16 cellular contexts compared by ENCODE assay signal in the genomic region with DNA sequence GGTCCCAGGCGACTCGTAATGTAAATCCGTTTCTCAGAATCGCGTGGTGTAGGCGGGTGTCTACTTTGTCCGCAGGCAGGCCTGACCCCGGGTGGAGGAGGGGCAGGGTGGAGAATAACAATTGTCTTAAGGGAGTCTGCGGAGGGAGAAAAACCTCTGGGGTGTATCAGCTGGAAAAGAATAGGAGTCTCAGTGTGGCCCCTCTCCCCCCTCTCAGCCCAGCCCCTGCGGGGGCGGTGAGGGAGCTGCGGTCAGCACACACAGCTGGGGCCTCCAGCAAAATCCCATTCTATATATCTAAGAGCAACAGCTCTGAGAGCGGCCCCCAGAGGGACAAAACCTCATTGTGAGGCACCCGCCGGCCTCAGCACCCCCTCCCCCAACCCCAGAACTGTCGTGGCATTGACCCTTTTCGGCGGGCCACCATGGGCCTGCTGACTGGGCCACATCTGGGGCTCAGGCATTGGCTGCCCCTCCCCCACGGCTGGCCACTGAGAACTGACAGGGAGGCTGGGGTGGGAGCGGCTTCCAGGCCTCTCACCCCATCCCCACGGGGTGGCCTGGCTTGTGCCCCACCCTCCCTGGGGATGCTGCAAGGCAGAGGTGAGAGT. TPM values are rescaled to one million over a fixed set of nuclear protein-coding genes. Genes with fewer than 3 reads are reported as not detected.
DNase-seq lines count a peak whose midpoint lies in the region; TF ChIP-seq lines count a peak whose summit lies in the region.
"Had no signal": no experiment of that assay in that cellular context is flagged by ENCODE, and none has a peak within 500 bp of the region (broad histone marks: within the 10 kb centered on the region; RNA-seq: fewer than 3 reads in every experiment).

No MANE protein-coding gene starts in this region.

- H3K27me3 ChIP-seq in SJCRH30: no peaks in the 10 kb centered on the region
- no peaks in the 10 kb centered on the region for H3K27me3 ChIP-seq in endodermal cell (ENCODE audit: control insufficient read depth, insufficient read depth, low read length, poor library complexity, severe bottlenecking)
- peaks cover 0 to 49% (median 0%) of the 10 kb centered on the region in 4 donors for H3K27me3 ChIP-seq in esophagus squamous epithelium
- H3K27me3 ChIP-seq: colonic mucosa had no signal

- H3K4me3 Mint-ChIP-seq in endodermal cell (peak overlapping the region; percentile 14), type B pancreatic cell (peak overlapping the region; percentile 54)
- H3K4me3 Mint-ChIP-seq: activated naive CD4-positive, alpha-beta T cell treated with anti-CD3 and anti-CD28 coated beads, Interleukin-2, amount 10 ng/mL, durations not matched to agents 7 days and 5 days; stimulated activated naive B cell treated with anti-CD40 and anti-IgM and Interleukin-4, amounts not matched to agents 10 μg/mL and 1 μg/mL and 100 μg/mL, for 72 hours had no signal

- peaks cover 13% of the 10 kb centered on the region; the same call in 1 of the 2 replicates for H3K4me1 ChIP-seq in SJCRH30
- peaks cover 27% of the 10 kb centered on the region for H3K4me1 ChIP-seq in endodermal cell (ENCODE audit: control insufficient read depth, insufficient read depth, low read length)
- H3K4me1 ChIP-seq in esophagus squamous epithelium: peaks cover 4 to 47% (median 17%) of the 10 kb centered on the region in 3 donors
- H3K4me1 ChIP-seq: colonic mucosa had no signal

- WGBS in endodermal cell (ENCODE audit: insufficient coverage in 1 of 2, insufficient read length in 1 of 2), 2 experiments: 26 to 28% methylated on average over 8 to 21 of the region's 21 CpGs
- 60 to 64% methylated on average over 11 to 13 of the region's 21 CpGs for WGBS in esophagus squamous epithelium, 2 donors

- no peak for TF ChIP-seq POLR2A in esophagus squamous epithelium (IDR thresholded peaks at IDR 0.05)

- intact Hi-C loops in esophagus squamous epithelium (cut with DNase I): no loop called here

- H3K36me3 Mint-ChIP-seq in endodermal cell (ENCODE audit: low read depth) (no peaks in the 10 kb centered on the region), type B pancreatic cell (no peaks in the 10 kb centered on the region)
- H3K36me3 Mint-ChIP-seq: activated naive CD4-positive, alpha-beta T cell treated with anti-CD3 and anti-CD28 coated beads, Interleukin-2, amount 10 ng/mL, durations not matched to agents 7 days and 5 days; stimulated activated naive B cell treated with anti-CD40 and anti-IgM and Interleukin-4, amounts not matched to agents 10 μg/mL and 1 μg/mL and 100 μg/mL, for 72 hours had no signal

- no peaks in the 10 kb centered on the region for H3K9me3 Mint-ChIP-seq in endodermal cell
- no peaks in the 10 kb centered on the region for H3K9me3 Mint-ChIP-seq in type B pancreatic cell
- H3K9me3 Mint-ChIP-seq: activated naive CD4-positive, alpha-beta T cell treated with anti-CD3 and anti-CD28 coated beads, Interleukin-2, amount 10 ng/mL, durations not matched to agents 7 days and 5 days; stimulated activated naive B cell treated with anti-CD40 and anti-IgM and Interleukin-4, amounts not matched to agents 10 μg/mL and 1 μg/mL and 100 μg/mL, for 72 hours had no signal

- H3K9ac ChIP-seq in endodermal cell (ENCODE audit: extremely low read depth, low read length, poor library complexity, severe bottlenecking): no peak overlapping the region

- H3K4me3 ChIP-seq in SJCRH30 (peak overlapping the region; percentile 11; the same call in 1 of the 2 replicates), endodermal cell (ENCODE audit: low read length) (no peak overlapping the region), esophagus squamous epithelium (no peak overlapping the region)
- H3K4me3 ChIP-seq: colonic mucosa, HAP-1 had no signal

- DNase-seq in SJCRH30: peak; percentile 68 to 76
- peak; percentile 67 for DNase-seq in endodermal cell
- peak; percentile 75 for DNase-seq in middle frontal gyrus (ENCODE audit: extremely low spot score, low spot score)
- no peak for DNase-seq in type B pancreatic cell (ENCODE audit: extremely low spot score, unreplicated experiment)
- DNase-seq in GM10266 (ENCODE audit: extremely low spot score): no peak
- DNase-seq in esophagus squamous epithelium (lab: John Stamatoyannopoulos, UW): no peak
- no peak for DNase-seq in NCI-H510A treated with DMSO at 0.1 percent for 48 hours (lab: John Stamatoyannopoulos, UW)
- DNase-seq: activated naive CD4-positive, alpha-beta T cell treated with anti-CD3 and anti-CD28 coated beads, Interleukin-2, amount 10 ng/mL, durations not matched to agents 7 days and 5 days; colonic mucosa; NCI-H2081 treated with DMSO at 0.1 percent for 48 hours; NCI-H82; SIG-M5; stimulated activated CD4-positive, alpha-beta T cell treated with anti-CD3 and anti-CD28 coated beads, Interleukin-4, amount 100 ng/mL, for 4 hours; stimulated activated naive B cell treated with anti-CD40 and anti-IgM and Interleukin-4, amounts not matched to agents 10 μg/mL and 1 μg/mL and 100 μg/mL, for 72 hours had no signal

- no peaks in the 10 kb centered on the region for H3K36me3 ChIP-seq in SJCRH30
- H3K36me3 ChIP-seq in endodermal cell (ENCODE audit: control insufficient read depth, insufficient read depth, low read length): no peaks in the 10 kb centered on the region
- peaks cover 0 to 3% (median 0%) of the 10 kb centered on the region in 3 donors for H3K36me3 ChIP-seq in esophagus squamous epithelium
- H3K36me3 ChIP-seq: colonic mucosa, HAP-1 had no signal

- no peak overlapping the region for H3K27ac ChIP-seq in SJCRH30
- no peak overlapping the region for H3K27ac ChIP-seq in endodermal cell (ENCODE audit: low read depth, low read length)
- no peak overlapping the region for H3K27ac ChIP-seq in esophagus squamous epithelium
- H3K27ac ChIP-seq: C4-2B, colonic mucosa had no signal

- H3K4me1 Mint-ChIP-seq in endodermal cell (peaks cover 26% of the 10 kb centered on the region), type B pancreatic cell (ENCODE audit: unreplicated experiment) (peaks cover 14% of the 10 kb centered on the region)

- H3K27me3 Mint-ChIP-seq in endodermal cell (ENCODE audit: insufficient read depth) (peaks cover 27% of the 10 kb centered on the region), type B pancreatic cell (peaks cover 18% of the 10 kb centered on the region)

- H3K9me3 ChIP-seq in SJCRH30 (replicated peaks) (no peaks in the 10 kb centered on the region), endodermal cell (ENCODE audit: control insufficient read depth, low read length) (no peaks in the 10 kb centered on the region), esophagus squamous epithelium (no peaks in the 10 kb centered on the region)
- H3K9me3 ChIP-seq: colonic mucosa, HAP-1 had no signal

- TF ChIP-seq CTCF in endodermal cell (conservative IDR thresholded peaks at IDR 0.05) (no peak), type B pancreatic cell (conservative IDR thresholded peaks at IDR 0.05) (no peak), GM10266 (IDR thresholded peaks at IDR 0.05; ENCODE audit: control insufficient read depth, insufficient read depth, low read depth, missing control alignments) (no peak), esophagus squamous epithelium (IDR thresholded peaks at IDR 0.05) (no peak)

- H3K27ac Mint-ChIP-seq in endodermal cell: peak overlapping the region; percentile 37
- peak overlapping the region; percentile 27 for H3K27ac Mint-ChIP-seq in type B pancreatic cell
- H3K27ac Mint-ChIP-seq: activated naive CD4-positive, alpha-beta T cell treated with anti-CD3 and anti-CD28 coated beads, Interleukin-2, amount 10 ng/mL, durations not matched to agents 7 days and 5 days; stimulated activated naive B cell treated with anti-CD40 and anti-IgM and Interleukin-4, amounts not matched to agents 10 μg/mL and 1 μg/mL and 100 μg/mL, for 72 hours had no signal

RNA-seq across cellular contexts. Expression of gene MYRF, which starts 2.7 kb away (rescaled TPM):
- total RNA-seq in SJCRH30 (2014; rRNA removed; shearing (Covaris generic)): 0.02 and 0.05 TPM in 2 replicates
- total RNA-seq in endodermal cell: 10 to 100 TPM; 30.3 to 61.7 TPM
- polyA plus RNA-seq in endodermal cell (2013, experiment 1 of 2): 16.6 TPM
- 14.9 TPM for polyA plus RNA-seq in endodermal cell (2013, experiment 2 of 2)
- total RNA-seq in type B pancreatic cell (ENCODE audit: low replicate concordance): 29.6 and 62.1 TPM in 2 replicates
- under 1 TPM in 3 of 4 donors, not detected in 1; 0.09 to 0.95 (median 0.22) TPM for total RNA-seq in esophagus squamous epithelium

RNA-seq across cellular contexts. Expression of gene TMEM258, which starts 42.7 kb away (rescaled TPM):
- total RNA-seq in SJCRH30 (2014; rRNA removed; shearing (Covaris generic)): 95.5 and 123 TPM in 2 replicates
- total RNA-seq in endodermal cell (100 to 1,000 TPM; 174 to 180 TPM), type B pancreatic cell (ENCODE audit: low replicate concordance) (158 and 162 TPM in 2 replicates), esophagus squamous epithelium (10 to 100 TPM; 32.3 to 54.2 (median 37.9) TPM)
- 351 TPM for polyA plus RNA-seq in endodermal cell (2013, experiment 1 of 2)
- polyA plus RNA-seq in endodermal cell (2013, experiment 2 of 2): 284 TPM

RNA-seq across cellular contexts. Expression of gene FEN1, which starts 43.0 kb away (rescaled TPM):
- total RNA-seq in SJCRH30 (2014; rRNA removed; shearing (Covaris generic)): 87.3 and 92.0 TPM in 2 replicates
- total RNA-seq in endodermal cell (10 to 100 TPM; 66.7 to 81.8 TPM), type B pancreatic cell (ENCODE audit: low replicate concordance) (27.7 and 44.6 TPM in 2 replicates), esophagus squamous epithelium (10 to 100 TPM; 11.4 to 38.1 (median 23.5) TPM)
- polyA plus RNA-seq in endodermal cell (2013, experiment 1 of 2): 52.7 TPM
- polyA plus RNA-seq in endodermal cell (2013, experiment 2 of 2): 49.1 TPM

Comparison
In these comparisons a context has a peak if more than half of its experiments do, and no peak if none do; other contexts are left out.
1. DNase-seq: peak in SJCRH30 (2 of 2), endodermal cell (single experiment) and middle frontal gyrus (single experiment); none in type B pancreatic cell (single experiment), GM10266 (single experiment), esophagus squamous epithelium (single experiment) and NCI-H510A treated with DMSO at 0.1 percent for 48 hours (single experiment).
2. RNA of gene MYRF, which starts 2.7 kb away (total RNA-seq): 29.6 to 62.1 TPM in type B pancreatic cell and 30.3 to 61.7 TPM in endodermal cell; 0.09 to 0.95 TPM in esophagus squamous epithelium and 0.02 to 0.05 TPM in SJCRH30; every median in the first group is over 10 times any median in the second.